ENCODE assay signal across 17 cellular contexts in genomic region chr10:62562795-62563194, GRCh38.
"Had no signal": no experiment of that assay in that cellular context is flagged by ENCODE, and none has a peak within 500 bp of the region (broad histone marks: within the 10 kb centered on the region; RNA-seq: fewer than 3 reads in every experiment).

No MANE protein-coding gene starts in this region.

- H3K36me3 ChIP-seq: gastrocnemius medialis, heart right ventricle, neutrophil, stomach, WERI-Rb-1 had no signal

- H3K27ac ChIP-seq: neutrophil, WERI-Rb-1 had no signal

- ATAC-seq: gastrocnemius medialis, heart right ventricle had no signal

- H3K27me3 ChIP-seq: dorsolateral prefrontal cortex, gastrocnemius medialis, heart right ventricle, stomach had no signal

- DNase-seq: activated CD4-positive, alpha-beta T cell treated with anti-CD3 and anti-CD28 coated beads for 48 hours; activated CD8-positive, alpha-beta memory T cell treated with anti-CD3 and anti-CD28 coated beads for 24 hours; activated naive CD4-positive, alpha-beta T cell treated with anti-CD3 and anti-CD28 coated beads, Interleukin-2, amount 50 U/mL, for 16 hours; activated T-cell treated with anti-CD3 and anti-CD28 coated beads for 4 hours; dorsolateral prefrontal cortex; erythroblast; gastrocnemius medialis; heart right ventricle; islet precursor cell; midbrain; posterior cingulate gyrus; retina; stimulated activated CD4-positive, alpha-beta T cell treated with anti-CD3 and anti-CD28 coated beads, Interleukin-4, amount 100 ng/mL, for 24 hours; stomach; WERI-Rb-1 had no signal

- H3K4me3 ChIP-seq: dorsolateral prefrontal cortex, gastrocnemius medialis, heart right ventricle, skin epidermis, stomach had no signal

- H3K9me3 ChIP-seq: gastrocnemius medialis, heart right ventricle, neutrophil, stomach had no signal
